ENCODE assay signal across 8 cellular contexts in genomic region chr4:165355900-165356300, GRCh38. TPM values are rescaled to one million over a fixed set of nuclear protein-coding genes. Genes with fewer than 3 reads are reported as not detected.
DNase-seq lines count a peak whose midpoint lies in the region; ATAC-seq, FAIRE-seq and TF ChIP-seq lines count a peak whose summit lies in the region.

No MANE protein-coding gene starts in this region.

- no peak for ATAC-seq in activated T-cell treated with anti-CD3 and anti-CD28 coated beads, Interleukin-2, amount 50 U/mL, for 4 hours
- no peak for ATAC-seq in HG03460 (IDR thresholded peaks at IDR 0.05; ENCODE audit: unreplicated experiment)

- peaks cover 14% of the 10 kb centered on the region for H3K27me3 Mint-ChIP-seq in activated T-cell treated with anti-CD3 and anti-CD28 coated beads, Interleukin-2, amount 50 U/mL, for 4 hours (ENCODE audit: low read depth)

- H3K36me3 ChIP-seq in small intestine (ENCODE audit: control insufficient read depth in 2 of 2, insufficient read depth in 2 of 2, low read length in 2 of 2), result no peaks in the 10 kb centered on the region

- no peak for FAIRE-seq in small intestine (lab: Jason Lieb, UNC)

- H3K4me3 ChIP-seq in GM12875 (ENCODE audit: low read depth, low read length), result no peak overlapping the region
- no peak overlapping the region for H3K4me3 ChIP-seq in foreskin fibroblast (ENCODE audit: low read depth in 1 of 2, low read length in 2 of 2)
- H3K4me3 ChIP-seq in small intestine (ENCODE audit: low read depth in 1 of 2, low read length in 2 of 2), result no peak overlapping the region

- DNase-seq in ACHN (peak; percentile 47), SK-N-DZ (ENCODE audit: low spot score) (peak; percentile 63), foreskin fibroblast (peak in 1 of 2 donors; percentile 61), small intestine (peak; percentile 48)
- DNase-seq in activated T-cell treated with anti-CD3 and anti-CD28 coated beads, Interleukin-2, amount 50 U/mL, for 4 hours, result no peak

- H3K4me3 Mint-ChIP-seq in activated T-cell treated with anti-CD3 and anti-CD28 coated beads, Interleukin-2, amount 50 U/mL, for 4 hours, result no peak overlapping the region

- H3K9me3 Mint-ChIP-seq in activated T-cell treated with anti-CD3 and anti-CD28 coated beads, Interleukin-2, amount 50 U/mL, for 4 hours, result no peaks in the 10 kb centered on the region

- H3K4me1 Mint-ChIP-seq in activated T-cell treated with anti-CD3 and anti-CD28 coated beads, Interleukin-2, amount 50 U/mL, for 4 hours (ENCODE audit: low read depth), result no peaks in the 10 kb centered on the region

- no peak overlapping the region for H3K27ac ChIP-seq in small intestine (ENCODE audit: low read depth in 1 of 2, low read length in 1 of 2)

- TF ChIP-seq CTCF in GM12875 (IDR thresholded peaks at IDR 0.05; ENCODE audit: borderline replicate concordance, insufficient read depth, low read depth, low read length) (peak; percentile 45; the same call in 1 of the 2 replicates), LNCAP (IDR thresholded peaks at IDR 0.05) (peak; percentile 70), foreskin fibroblast (IDR thresholded peaks at IDR 0.05; ENCODE audit: low read depth, low read length) (peak; percentile 30)

- 2 to 15% (median 12%) methylated on average over 2 of the region's 2 CpGs for WGBS in small intestine, 3 donors

- in situ Hi-C loops in ACHN (cut with HindIII; ENCODE audit: low pct_ligation_motif_present, low pct_unique_long_range_greater_than_20kb, low sequenced_read_pairs), result no loop called here

- H3K4me1 ChIP-seq in small intestine (ENCODE audit: control insufficient read depth in 2 of 2, insufficient read depth in 1 of 2, low read depth in 1 of 2, low read length in 1 of 2), result no peaks in the 10 kb centered on the region

- H3K36me3 Mint-ChIP-seq in activated T-cell treated with anti-CD3 and anti-CD28 coated beads, Interleukin-2, amount 50 U/mL, for 4 hours (ENCODE audit: insufficient read depth), result no peaks in the 10 kb centered on the region

- no peaks in the 10 kb centered on the region for H3K27me3 ChIP-seq in small intestine (ENCODE audit: control insufficient read depth in 2 of 2, insufficient read depth in 2 of 2, low read length in 2 of 2)

- H3K9me3 ChIP-seq in small intestine (ENCODE audit: control insufficient read depth, low read depth), result no peaks in the 10 kb centered on the region

RNA-seq across cellular contexts. Expression of gene CPE, which starts 22.9 kb away (rescaled TPM):
- 106 and 113 TPM in 2 replicates for polyA plus RNA-seq in SK-N-DZ (2014; cell fraction: cytosol; rRNA removed)
- polyA plus RNA-seq in SK-N-DZ (2014; cell fraction: nucleus; rRNA removed), result 38.1 and 46.7 TPM in 2 replicates
- polyA plus RNA-seq in small intestine, result 10 to 100 TPM in 1 of 3 donors, 1 to 10 TPM in 2; 1.1 to 44.5 (median 1.4) TPM
- total RNA-seq in activated T-cell treated with anti-CD3 and anti-CD28 coated beads, Interleukin-2, amount 50 U/mL, for 4 hours, result under 1 TPM in 1 of 3 donors, not detected in 2; 0.40 TPM

RNA-seq across cellular contexts. Expression of gene MSMO1, which starts 28.4 kb away (rescaled TPM):
- 129 and 134 TPM in 2 replicates for polyA plus RNA-seq in SK-N-DZ (2014; cell fraction: cytosol; rRNA removed)
- 54.2 and 64.7 TPM in 2 replicates for polyA plus RNA-seq in SK-N-DZ (2014; cell fraction: nucleus; rRNA removed)
- 10 to 100 TPM; 18.6 to 66.5 (median 35.6) TPM for polyA plus RNA-seq in small intestine
- 10 to 100 TPM; 17.7 to 26.3 (median 24.0) TPM for total RNA-seq in activated T-cell treated with anti-CD3 and anti-CD28 coated beads, Interleukin-2, amount 50 U/mL, for 4 hours
